Comparison of ENCODE assay signal across 1 cellular context in the genomic region with DNA sequence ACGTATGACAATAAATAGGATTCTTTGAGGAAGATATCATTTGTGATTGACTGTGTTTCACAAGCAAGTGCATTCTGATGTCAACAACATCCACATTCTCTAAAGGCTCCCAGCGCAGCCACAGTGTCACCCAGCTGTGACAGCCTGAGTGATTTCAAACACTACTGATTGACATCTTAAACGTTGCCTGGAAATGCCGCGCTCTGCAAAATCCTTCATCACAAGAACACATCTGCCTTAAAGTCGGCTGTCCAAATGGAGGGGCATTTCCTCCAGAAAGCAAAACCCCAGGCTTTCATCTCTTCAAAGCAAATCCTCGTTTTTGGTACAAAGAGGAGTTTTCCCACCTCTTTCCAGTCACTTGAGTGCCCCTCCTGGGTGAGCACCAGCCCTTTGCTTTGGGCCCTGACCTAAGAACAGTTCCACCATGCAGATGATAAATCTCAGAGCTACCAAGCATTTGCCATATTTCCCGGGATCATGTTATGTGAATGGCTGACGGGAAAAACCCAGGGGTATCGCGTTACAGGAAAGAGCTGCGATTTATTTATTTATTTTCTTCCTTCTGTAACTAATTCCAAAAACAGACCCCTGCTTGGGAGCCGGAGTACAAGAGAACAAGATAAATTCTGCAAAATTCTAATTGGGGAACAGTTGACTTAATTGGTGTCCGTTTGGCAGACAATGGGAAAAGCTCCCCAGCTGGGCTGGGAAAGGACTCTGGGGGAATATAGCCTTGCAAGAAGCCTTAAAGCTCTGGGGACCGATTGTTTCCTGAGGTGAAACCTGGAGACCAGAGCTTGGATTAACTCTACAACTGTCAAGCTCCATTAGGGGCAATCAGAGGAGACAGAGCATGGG.
TF ChIP-seq lines count a peak whose summit lies in the region.

No MANE protein-coding gene starts in this region.

TF ChIP-seq in IMR-90, 13 proteins besides CTCF, POLR2A, EP300 and RAD21 (continued from another document):
- TF ChIP-seq, protein P1, sequence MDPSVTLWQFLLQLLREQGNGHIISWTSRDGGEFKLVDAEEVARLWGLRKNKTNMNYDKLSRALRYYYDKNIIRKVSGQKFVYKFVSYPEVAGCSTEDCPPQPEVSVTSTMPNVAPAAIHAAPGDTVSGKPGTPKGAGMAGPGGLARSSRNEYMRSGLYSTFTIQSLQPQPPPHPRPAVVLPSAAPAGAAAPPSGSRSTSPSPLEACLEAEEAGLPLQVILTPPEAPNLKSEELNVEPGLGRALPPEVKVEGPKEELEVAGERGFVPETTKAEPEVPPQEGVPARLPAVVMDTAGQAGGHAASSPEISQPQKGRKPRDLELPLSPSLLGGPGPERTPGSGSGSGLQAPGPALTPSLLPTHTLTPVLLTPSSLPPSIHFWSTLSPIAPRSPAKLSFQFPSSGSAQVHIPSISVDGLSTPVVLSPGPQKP (IDR thresholded peaks at IDR 0.05; ENCODE audit: borderline replicate concordance, low read depth, low read length): no peak
- no peak for TF ChIP-seq CEBPB (IDR thresholded peaks at IDR 0.05; ENCODE audit: low read depth, low read length)
- TF ChIP-seq MAZ (IDR thresholded peaks at IDR 0.05; ENCODE audit: borderline replicate concordance, low read depth, low read length): no peak
- no peak for TF ChIP-seq USF2 (IDR thresholded peaks at IDR 0.05; ENCODE audit: low read depth, low read length)
- no peak for TF ChIP-seq NFE2L2 (IDR thresholded peaks at IDR 0.05; ENCODE audit: low read depth, low read length)
- TF ChIP-seq SMC3 (IDR thresholded peaks at IDR 0.05; ENCODE audit: low read depth, low read length): no peak
- no peak for TF ChIP-seq RFX5 (IDR thresholded peaks at IDR 0.05; ENCODE audit: low read depth, low read length)
